ENCODE assay signal across 8 cellular contexts in the genomic region with DNA sequence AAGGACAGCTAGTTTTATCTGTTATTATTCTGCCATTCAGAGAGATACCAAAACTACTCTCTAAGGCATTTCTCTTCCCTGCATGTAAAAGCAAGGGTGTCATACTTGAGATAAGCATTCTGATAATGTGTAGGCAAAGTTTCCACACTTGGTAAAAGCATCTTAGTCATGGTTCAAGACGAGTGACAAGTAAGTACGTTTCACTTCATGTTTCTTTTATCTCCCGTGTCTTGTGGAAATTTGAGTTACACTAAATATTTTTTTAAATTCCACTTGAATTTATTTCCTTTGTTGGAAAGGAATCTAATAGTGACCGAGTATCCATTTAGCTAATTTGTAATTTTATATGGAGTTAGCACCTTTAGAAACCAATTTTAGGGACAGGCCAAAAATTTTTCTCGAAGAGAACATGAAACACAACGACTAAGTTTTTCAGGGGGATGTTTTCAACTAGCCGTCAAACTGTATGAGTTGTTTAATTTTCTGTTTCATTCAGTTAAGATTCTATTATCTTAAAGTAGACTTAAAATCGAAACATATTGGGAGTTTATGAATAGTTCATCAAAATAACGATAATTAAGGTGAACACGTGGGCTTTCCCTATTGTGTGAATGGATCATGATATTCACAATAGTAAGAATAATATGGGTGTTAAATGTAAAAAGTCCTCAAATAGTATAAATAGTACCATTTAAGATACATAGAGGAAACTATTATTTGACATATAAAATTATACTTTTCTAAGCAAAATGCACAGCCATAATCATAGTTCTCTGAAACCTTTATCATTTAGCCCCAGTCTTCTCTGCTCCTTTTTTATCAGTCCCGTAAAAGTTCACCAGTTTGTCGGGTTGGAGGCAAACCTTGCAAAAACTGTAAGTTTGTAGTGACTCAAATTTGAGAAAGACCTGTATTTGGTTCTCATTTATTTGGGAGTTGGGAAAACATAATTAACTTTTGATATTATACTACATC. TPM values are rescaled to one million over a fixed set of nuclear protein-coding genes. Genes with fewer than 3 reads are reported as not detected.
A peak's percentile ranks its signal among the peaks of the same experiment; 100 is the strongest.
DNase-seq lines count a peak whose midpoint lies in the region; ATAC-seq, FAIRE-seq and TF ChIP-seq lines count a peak whose summit lies in the region.

No MANE protein-coding gene starts in this region.

- peak; percentile 86 for TF ChIP-seq POLR2A in K562 (conservative IDR thresholded peaks at IDR 0.05)

- CTCF ChIA-PET in K562 (lab: Yijun Ruan, JAX; ENCODE audit: low intra/inter-chr PET ratio) = no interaction called here

- no peak overlapping the region; the same call in 1 of the 2 replicates for H2AFZ ChIP-seq in K562 (ENCODE audit: low read depth, low read length)
- H2AFZ ChIP-seq in trophoblast cell (ENCODE audit: insufficient read depth, low read length, poor library complexity) = no peak overlapping the region

- no peak overlapping the region for H3K4ac ChIP-seq in trophoblast cell (ENCODE audit: low read depth, low read length)

- in situ Hi-C loops in K562 (cut with MboI) = loop anchor here (25.0 kb wide), 1 partner anchor 689 kb away; no protein-coding TSS in a partner anchor

- H2BK12ac ChIP-seq in trophoblast cell (ENCODE audit: low read length) = no peak overlapping the region

- no peak overlapping the region for H2BK5ac ChIP-seq in trophoblast cell (ENCODE audit: low read depth, low read length, poor library complexity)

- H3K23ac ChIP-seq in trophoblast cell (ENCODE audit: low read length) = no peak overlapping the region

- ATAC-seq in K562 (peak; percentile 76), left ventricle myocardium superior (no peak)

- peak; percentile 66; the same call in 1 of the 2 replicates for TF ChIP-seq EP300 in K562 (IDR thresholded peaks at IDR 0.05; ENCODE audit: low read length)

- H3K9me1 ChIP-seq in K562 (ENCODE audit: control insufficient read depth, insufficient read depth, low read length) = no peaks in the 10 kb centered on the region

- peak overlapping the region; percentile 51 for H2BK120ac ChIP-seq in trophoblast cell (ENCODE audit: insufficient read depth, low read length, poor library complexity)

- H3K79me1 ChIP-seq in trophoblast cell (ENCODE audit: low read length) = peaks cover 6% of the 10 kb centered on the region

- FAIRE-seq in K562 (lab: Jason Lieb, UNC) = peak; percentile 91

- H3K27me3 ChIP-seq in GM06990 (replicated peaks; ENCODE audit: control insufficient read depth, insufficient read depth, low read length) (no peaks in the 10 kb centered on the region), K562 (ENCODE audit: control insufficient read depth in 2 of 2, insufficient read depth in 2 of 2, low read length in 2 of 2) (no peaks in the 10 kb centered on the region), trophoblast cell (ENCODE audit: insufficient read depth, low read length) (no peaks in the 10 kb centered on the region)

- H4K20me1 ChIP-seq in K562 (replicated peaks; ENCODE audit: control insufficient read depth, insufficient read depth, low read length) = no peaks in the 10 kb centered on the region

- POLR2A ChIA-PET in K562 (lab: Yijun Ruan, JAX) = interaction anchor here (0.6 to 1.8 kb wide), 3 partner anchors 13 to 123 kb away, joined by 5 to 15 read pairs (median 9); partner anchors contain the start of gene RHOBTB3

- H3K9ac ChIP-seq in K562 (ENCODE audit: insufficient read depth in 1 of 2, low read depth in 2 of 2, low read length in 2 of 2) (peak overlapping the region in 1 of 2 experiments; percentile 91; a peak in 3 of 4 replicates), trophoblast cell (ENCODE audit: low read length) (no peak overlapping the region)

- DNase-seq in GM06990 (ENCODE audit: extremely low read depth, insufficient read length) = no peak
- DNase-seq in NCI-H69 (lab: John Stamatoyannopoulos, UW) = peak; percentile 50
- DNase-seq in K562 (ENCODE audit: extremely low read depth in 1 of 4, low spot score in 3 of 4) = peak in 2 of 4 experiments; percentile 39 to 88
- DNase-seq in trophoblast cell = peak; percentile 19 to 85
- no peak for DNase-seq in SHP77 treated with DMSO at 0.1 percent for 48 hours (lab: John Stamatoyannopoulos, UW)
- DNase-seq in COR-L47 (lab: John Stamatoyannopoulos, UW) = no peak
- no peak for DNase-seq in kidney glomerular epithelial cell (lab: John Stamatoyannopoulos, UW)
- DNase-seq in left ventricle myocardium superior = no peak

- H4K8ac ChIP-seq in trophoblast cell (ENCODE audit: low read depth, low read length) = no peak overlapping the region

- H3K18ac ChIP-seq in trophoblast cell (ENCODE audit: low read length) = no peak overlapping the region

- H3K9me3 ChIP-seq in K562 (replicated peaks; ENCODE audit: control insufficient read depth, insufficient read depth, low read depth, low read length) (no peaks in the 10 kb centered on the region), trophoblast cell (ENCODE audit: insufficient read depth, low read depth, low read length) (no peaks in the 10 kb centered on the region)

- intact Hi-C loops in K562 (cut with micrococcal nuclease) = loop anchor here (1.0 to 10.0 kb wide), 3 partner anchors 64 to 683 kb away; no protein-coding TSS in a partner anchor
- intact Hi-C loops in left ventricle myocardium superior (cut with micrococcal nuclease) = loop anchor here (5.0 to 10.0 kb wide), 3 partner anchors 84 to 687 kb away; partner anchors contain the start of gene RHOBTB3

- BruUV-seq in K562 (replicated peaks; lab: Mats Ljungman, UMichigan) = TSS peak; percentile 53

- H3K36me3 ChIP-seq in GM06990 (ENCODE audit: control insufficient read depth, insufficient read depth, low read length) (no peaks in the 10 kb centered on the region), K562 (ENCODE audit: control insufficient read depth, insufficient read depth, low read length) (peaks cover 27% of the 10 kb centered on the region), trophoblast cell (ENCODE audit: control insufficient read depth in 1 of 2, insufficient read depth in 2 of 2, low read length in 2 of 2) (no peaks in the 10 kb centered on the region)

- 1% methylated on average over 12 of the region's 12 CpGs for WGBS in K562 (ENCODE audit: insufficient coverage, low coverage, missing lambda C conversion rate)
- no CpG with 5 or more reads among the region's 12 CpGs for WGBS in trophoblast cell (ENCODE audit: extremely low coverage, insufficient coverage, insufficient read length)

- H2AK5ac ChIP-seq in trophoblast cell (ENCODE audit: low read length) = no peak overlapping the region

- H3K4me1 ChIP-seq in K562 (replicated peaks in 1 of 2; ENCODE audit: control insufficient read depth in 2 of 2, insufficient read depth in 2 of 2, low read length in 2 of 2) = peaks cover 13 to 18% of the 10 kb centered on the region in 2 experiments; a peak in 4 of 5 replicates
- peaks cover 0 to 3% of the 10 kb centered on the region in 2 experiments for H3K4me1 ChIP-seq in trophoblast cell (ENCODE audit: control insufficient read depth in 1 of 2, insufficient read depth in 2 of 2, low read length in 2 of 2)

- H3K79me2 ChIP-seq in K562 (ENCODE audit: control insufficient read depth, insufficient read depth, low read length) (peaks cover 63% of the 10 kb centered on the region), trophoblast cell (ENCODE audit: control insufficient read depth, insufficient read depth, low read length, poor library complexity) (no peaks in the 10 kb centered on the region)

- H3K4me2 ChIP-seq in K562 (ENCODE audit: insufficient read depth, low read length) (peak overlapping the region; percentile 91), trophoblast cell (ENCODE audit: low read length) (no peak overlapping the region)

- no peak for TF ChIP-seq RAD21 in K562 (CRISPR knock-in tag; conservative IDR thresholded peaks at IDR 0.05 in 1 of 2, IDR thresholded peaks at IDR 0.05 in 1 of 2)

- H3K4me3 ChIP-seq in GM06990 (replicated peaks; ENCODE audit: low read depth, low read length) (peak overlapping the region; percentile 13; the same call in 1 of the 2 replicates), K562 (peak overlapping the region; percentile 49), trophoblast cell (ENCODE audit: low read depth, low read length) (no peak overlapping the region)

- TF ChIP-seq CTCF in GM06990 (IDR thresholded peaks at IDR 0.05; ENCODE audit: insufficient read depth, low read length, poor library complexity, severe bottlenecking) (no peak), K562 (IDR thresholded peaks at IDR 0.05 in 2 of 3, conservative IDR thresholded peaks at IDR 0.05 in 1 of 3; ENCODE audit: insufficient read depth in 2 of 3, low read depth in 1 of 3, low read length in 3 of 3) (no peak)

- H3K27ac ChIP-seq in K562 (ENCODE audit: extremely low read depth, low read depth, low read length) (peak overlapping the region; percentile 95), trophoblast cell (ENCODE audit: low read depth, low read length) (no peak overlapping the region)

- no peak overlapping the region for H4K91ac ChIP-seq in trophoblast cell (ENCODE audit: low read depth, low read length)

- no peak overlapping the region for H3K14ac ChIP-seq in trophoblast cell (ENCODE audit: low read length)

- H4K12ac ChIP-seq in trophoblast cell (ENCODE audit: low read depth, low read length) = no peak overlapping the region

RNA-seq across cellular contexts. Expression of gene RFESD, which starts 1.6 kb away (rescaled TPM):
- total RNA-seq in K562 (2011; cell fraction: chromatin; rRNA removed; ENCODE audit: low replicate concordance) = 53.1 and 146 TPM in 2 replicates
- total RNA-seq in K562 (2011; cell fraction: nucleolus; rRNA removed) = 30.5 and 38.8 TPM in 2 replicates
- 87.9 and 144 TPM in 2 replicates for total RNA-seq in K562 (2011; cell fraction: nucleoplasm; rRNA removed)
- 59.6 and 62.3 TPM in 2 replicates for total RNA-seq in K562 (2014; rRNA removed)
- total RNA-seq in K562 (2014; rRNA removed; fragmentation: Illumina TruSeq; extraction: Trizol) = 192 and 220 TPM in 2 replicates
- total RNA-seq in K562 (2015; rRNA removed; fragmentation: Illumina TruSeq; extraction: Trizol) = 128 and 140 TPM in 2 replicates
- 128 and 129 TPM in 2 replicates for total RNA-seq in K562 (2021)
- 106 and 218 TPM in 2 replicates for polyA plus RNA-seq in K562 (2011; rRNA removed)
- 21.1 and 32.0 TPM in 2 replicates for polyA plus RNA-seq in K562 (2011; cell fraction: cytosol; rRNA removed)
- polyA plus RNA-seq in K562 (2011; cell fraction: nucleus; rRNA removed) = 44.8 and 55.3 TPM in 2 replicates
- 47.8 and 127 TPM in 2 replicates for polyA plus RNA-seq in K562 (2012)
- polyA plus RNA-seq in K562 (2014; fragmentation: Illumina TruSeq; extraction: Trizol) = 120 and 129 TPM in 2 replicates
- polyA plus RNA-seq in K562 (2014; fragmentation: Nextera tagmentation; extraction: Ambion mirVana) = 100 to 1,000 TPM; 506 to 600 TPM
- polyA plus RNA-seq in K562 (2014; rRNA removed) = 102 and 125 TPM in 2 replicates
- polyA minus RNA-seq in K562 (2011; rRNA and poly(A)+ RNA removed) = 78.8 and 104 TPM in 2 replicates
- polyA minus RNA-seq in K562 (2011; cell fraction: cytosol; rRNA and poly(A)+ RNA removed) = 27.6 and 34.3 TPM in 2 replicates
- polyA minus RNA-seq in K562 (2011; cell fraction: nucleus; rRNA and poly(A)+ RNA removed) = 66.6 and 78.3 TPM in 2 replicates
- polyA plus RNA-seq in trophoblast cell (2013) = 3.5 and 3.6 TPM in 2 replicates
- 6.0 TPM for total RNA-seq in left ventricle myocardium superior

RNA-seq across cellular contexts. Expression of gene GPR150, which starts 28.3 kb away (rescaled TPM):
- not detected in 2 replicates for total RNA-seq in K562 (2011; cell fraction: chromatin; rRNA removed; ENCODE audit: low replicate concordance)
- total RNA-seq in K562 (2011; cell fraction: nucleolus; rRNA removed) = not detected in 2 replicates
- not detected in 2 replicates for total RNA-seq in K562 (2011; cell fraction: nucleoplasm; rRNA removed)
- total RNA-seq in K562 (2014; rRNA removed) = not detected in 2 replicates
- total RNA-seq in K562 (2014; rRNA removed; fragmentation: Illumina TruSeq; extraction: Trizol) = not detected in 2 replicates
- total RNA-seq in K562 (2015; rRNA removed; fragmentation: Illumina TruSeq; extraction: Trizol) = not detected in 2 replicates
- not detected in 2 replicates for total RNA-seq in K562 (2021)
- polyA plus RNA-seq in K562 (2011; rRNA removed) = not detected in 2 replicates
- polyA plus RNA-seq in K562 (2011; cell fraction: cytosol; rRNA removed) = not detected in 2 replicates
- polyA plus RNA-seq in K562 (2011; cell fraction: nucleus; rRNA removed) = not detected in 2 replicates
- not detected in 2 replicates for polyA plus RNA-seq in K562 (2012)
- polyA plus RNA-seq in K562 (2014; fragmentation: Illumina TruSeq; extraction: Trizol) = not detected in 2 replicates
- not detected for polyA plus RNA-seq in K562 (2014; fragmentation: Nextera tagmentation; extraction: Ambion mirVana)
- not detected in 2 replicates for polyA plus RNA-seq in K562 (2014; rRNA removed)
- not detected in 2 replicates for polyA minus RNA-seq in K562 (2011; rRNA and poly(A)+ RNA removed)
- not detected in 2 replicates for polyA minus RNA-seq in K562 (2011; cell fraction: cytosol; rRNA and poly(A)+ RNA removed)
- polyA minus RNA-seq in K562 (2011; cell fraction: nucleus; rRNA and poly(A)+ RNA removed) = not detected in 2 replicates
- not detected in 2 replicates for polyA plus RNA-seq in trophoblast cell (2013)
- not detected for total RNA-seq in left ventricle myocardium superior

RNA-seq across cellular contexts. Expression of gene SPATA9, which starts 34.6 kb away (rescaled TPM):
- total RNA-seq in K562 (2011; cell fraction: chromatin; rRNA removed; ENCODE audit: low replicate concordance) = not detected in 2 replicates
- not detected in 2 replicates for total RNA-seq in K562 (2011; cell fraction: nucleolus; rRNA removed)
- not detected in 2 replicates for total RNA-seq in K562 (2011; cell fraction: nucleoplasm; rRNA removed)
- total RNA-seq in K562 (2014; rRNA removed) = 0.24 TPM in 1 of 2 replicates, not detected in the other
- total RNA-seq in K562 (2014; rRNA removed; fragmentation: Illumina TruSeq; extraction: Trizol) = not detected in 2 replicates
- total RNA-seq in K562 (2015; rRNA removed; fragmentation: Illumina TruSeq; extraction: Trizol) = 0.40 TPM in 1 of 2 replicates, not detected in the other
- total RNA-seq in K562 (2021) = 0.11 TPM in 1 of 2 replicates, not detected in the other
- polyA plus RNA-seq in K562 (2011; rRNA removed) = 0.28 and 0.38 TPM in 2 replicates
- polyA plus RNA-seq in K562 (2011; cell fraction: cytosol; rRNA removed) = 0.09 TPM in 1 of 2 replicates, not detected in the other
- polyA plus RNA-seq in K562 (2011; cell fraction: nucleus; rRNA removed) = 0.14 and 0.24 TPM in 2 replicates
- 1.6 and 1.8 TPM in 2 replicates for polyA plus RNA-seq in K562 (2012)
- 0.16 TPM in 1 of 2 replicates, not detected in the other for polyA plus RNA-seq in K562 (2014; fragmentation: Illumina TruSeq; extraction: Trizol)
- polyA plus RNA-seq in K562 (2014; fragmentation: Nextera tagmentation; extraction: Ambion mirVana) = 1 to 10 TPM; 3.4 to 5.5 TPM
- polyA plus RNA-seq in K562 (2014; rRNA removed) = 0.05 and 0.16 TPM in 2 replicates
- polyA minus RNA-seq in K562 (2011; rRNA and poly(A)+ RNA removed) = 0.18 TPM in 1 of 2 replicates, not detected in the other
- polyA minus RNA-seq in K562 (2011; cell fraction: cytosol; rRNA and poly(A)+ RNA removed) = not detected in 2 replicates
- polyA minus RNA-seq in K562 (2011; cell fraction: nucleus; rRNA and poly(A)+ RNA removed) = not detected in 2 replicates
- 0.50 and 0.51 TPM in 2 replicates for polyA plus RNA-seq in trophoblast cell (2013)
- total RNA-seq in left ventricle myocardium superior = not detected

Comparison
In these comparisons a context has a peak if more than half of its experiments do, and no peak if none do; other contexts are left out.
1. DNase-seq: peak in NCI-H69 (single experiment) and trophoblast cell (2 of 2); none in GM06990 (single experiment), SHP77 treated with DMSO at 0.1 percent for 48 hours (single experiment), COR-L47 (single experiment), kidney glomerular epithelial cell (single experiment) and left ventricle myocardium superior (single experiment).